ENCODE assay signal across 8 cellular contexts in genomic region chr1:11805454-11806306, GRCh38. TPM values are rescaled to one million over a fixed set of nuclear protein-coding genes. Genes with fewer than 3 reads are reported as not detected.
DNase-seq lines count a peak whose midpoint lies in the region; ATAC-seq and TF ChIP-seq lines count a peak whose summit lies in the region.

Gene CLCN6, plus strand, starts transcription at chr1:11806191. Its CDS starts 72 bp downstream, at chr1:11806263.
Gene MTHFR, minus strand, starts transcription at chr1:11805964. Its CDS starts 2,848 bp downstream, at chr1:11803116.

- peak; percentile 87 for ATAC-seq in GM23338
- peak; percentile 91 for ATAC-seq in activated T-helper 17 cell treated with anti-CD3 and anti-CD28 coated beads, Interleukin-2, amount 50 U/mL, for 72 hours (replicated peaks)
- peak; percentile 77 to 93 (median 86) for ATAC-seq in natural killer cell

- peak within 1 kb of the TSS; percentile 87 for H2AFZ ChIP-seq in GM23338

- H3K36me3 Mint-ChIP-seq in GM23338 (ENCODE audit: low read depth) (peaks cover 40% of the 10 kb centered on the region), natural killer cell (no peaks in the 10 kb centered on the region)
- peaks cover 66% of the 10 kb centered on the region for H3K36me3 Mint-ChIP-seq in activated T-helper 17 cell treated with anti-CD3 and anti-CD28 coated beads, Interleukin-2, amount 50 U/mL, for 72 hours (ENCODE audit: low read depth)

- H3K27me3 Mint-ChIP-seq in GM23338 (ENCODE audit: insufficient read depth, low read depth, poor library complexity) (peaks cover 12% of the 10 kb centered on the region), natural killer cell (ENCODE audit: low read depth in 2 of 2) (no peaks in the 10 kb centered on the region)
- no peaks in the 10 kb centered on the region for H3K27me3 Mint-ChIP-seq in activated T-helper 17 cell treated with anti-CD3 and anti-CD28 coated beads, Interleukin-2, amount 50 U/mL, for 72 hours

- H3K9me3 Mint-ChIP-seq in GM23338 (peaks cover 2% of the 10 kb centered on the region; the same call in 1 of the 3 replicates), natural killer cell (no peaks in the 10 kb centered on the region)
- no peaks in the 10 kb centered on the region for H3K9me3 Mint-ChIP-seq in activated T-helper 17 cell treated with anti-CD3 and anti-CD28 coated beads, Interleukin-2, amount 50 U/mL, for 72 hours

- peaks cover 5% of the 10 kb centered on the region for H3F3A ChIP-seq in DOHH2 (ENCODE audit: control insufficient read depth, insufficient read depth)
- H3F3A ChIP-seq in GM23338 (replicated peaks; ENCODE audit: low read depth) = peaks cover 22% of the 10 kb centered on the region; the same call in 1 of the 2 replicates

- H3K4me3 ChIP-seq in DOHH2 (ENCODE audit: low read length) (peak within 1 kb of the TSS; percentile 97), GM23338 (peak within 1 kb of the TSS; percentile 98), fibroblast of mammary gland (ENCODE audit: control insufficient read depth, low read depth, low read length) (peak within 1 kb of the TSS; percentile 64)

- no peaks in the 10 kb centered on the region for H3K9me3 ChIP-seq in DOHH2 (ENCODE audit: control insufficient read depth, insufficient read depth, low read length)

- intact Hi-C loops in natural killer cell (cut with micrococcal nuclease) = loop anchor here (10.0 kb wide), 1 partner anchor 151 kb away; the partner anchor contains the start of genes FBXO2 and FBXO44

- TF ChIP-seq CTCF in DOHH2 (IDR thresholded peaks at IDR 0.05; ENCODE audit: low read depth, low read length, poor library complexity, severe bottlenecking) (no peak), GM23338 (conservative IDR thresholded peaks at IDR 0.05; ENCODE audit: low read depth in 2 of 2) (no peak), fibroblast of mammary gland (conservative IDR thresholded peaks at IDR 0.05; ENCODE audit: control insufficient read depth, insufficient read depth, low read depth, low read length) (no peak), natural killer cell (IDR thresholded peaks at IDR 0.05) (no peak)

- H3K4me1 ChIP-seq in DOHH2 (ENCODE audit: control insufficient read depth, low read length) = peaks cover 72% of the 10 kb centered on the region
- peaks cover 36% of the 10 kb centered on the region for H3K4me1 ChIP-seq in GM23338 (ENCODE audit: insufficient read depth)

- H3K4me2 ChIP-seq in DOHH2 (ENCODE audit: low read length) (peak within 1 kb of the TSS; percentile 100), GM23338 (peak within 1 kb of the TSS; percentile 100)

- peak within 1 kb of the TSS; percentile 96 for H3K27ac Mint-ChIP-seq in GM23338
- peak within 1 kb of the TSS; percentile 92 for H3K27ac Mint-ChIP-seq in activated T-helper 17 cell treated with anti-CD3 and anti-CD28 coated beads, Interleukin-2, amount 50 U/mL, for 72 hours
- H3K27ac Mint-ChIP-seq in natural killer cell = peak within 1 kb of the TSS; percentile 95 to 97

- H3K27ac ChIP-seq in DOHH2 (ENCODE audit: low read depth, low read length) (peak within 1 kb of the TSS; percentile 82), GM23338 (ENCODE audit: low read depth) (peak within 1 kb of the TSS; percentile 94)

- H4K20me1 ChIP-seq in DOHH2 (ENCODE audit: control insufficient read depth, insufficient read depth, low read depth, low read length) (peaks cover 13% of the 10 kb centered on the region; the same call in 1 of the 2 replicates), GM23338 (replicated peaks; ENCODE audit: insufficient read depth) (peaks cover 14% of the 10 kb centered on the region)

- H3K4me3 Mint-ChIP-seq in GM23338 (peak within 1 kb of the TSS; percentile 92), natural killer cell (peak within 1 kb of the TSS; percentile 99)
- peak within 1 kb of the TSS; percentile 90 for H3K4me3 Mint-ChIP-seq in activated T-helper 17 cell treated with anti-CD3 and anti-CD28 coated beads, Interleukin-2, amount 50 U/mL, for 72 hours

- no peaks in the 10 kb centered on the region for H3K27me3 ChIP-seq in DOHH2 (ENCODE audit: control insufficient read depth, low read length)
- no peaks in the 10 kb centered on the region for H3K27me3 ChIP-seq in GM23338 (ENCODE audit: insufficient read depth)

- H3K36me3 ChIP-seq in DOHH2 (ENCODE audit: control insufficient read depth, low read length) (peaks cover 77% of the 10 kb centered on the region), GM23338 (ENCODE audit: insufficient read depth) (peaks cover 13% of the 10 kb centered on the region)

- H3K4me1 Mint-ChIP-seq in GM23338 (peaks cover 53% of the 10 kb centered on the region), natural killer cell (peaks cover 63 to 68% of the 10 kb centered on the region in 2 donors)
- peaks cover 21% of the 10 kb centered on the region for H3K4me1 Mint-ChIP-seq in activated T-helper 17 cell treated with anti-CD3 and anti-CD28 coated beads, Interleukin-2, amount 50 U/mL, for 72 hours

- no peaks in the 10 kb centered on the region for H3K9me2 ChIP-seq in DOHH2 (replicated peaks; ENCODE audit: control insufficient read depth, low read length)
- H3K9me2 ChIP-seq in GM23338 (ENCODE audit: insufficient read depth) = no peaks in the 10 kb centered on the region

- DNase-seq in GM23338 (ENCODE audit: low spot score) (peak; percentile 99), LHCN-M2 (ENCODE audit: low read depth) (peak; percentile 98), RPMI8226 (peak; percentile 100), fibroblast of mammary gland (ENCODE audit: low read depth) (peak; percentile 98), natural killer cell (peak; percentile 98)
- peak; percentile 98 for DNase-seq in stimulated activated naive CD4-positive, alpha-beta T cell treated with Interleukin-2 at 50 U/mL for 16 hours (lab: John Stamatoyannopoulos, UW)

- H3K79me2 ChIP-seq in DOHH2 (ENCODE audit: control insufficient read depth, low read length) = peaks cover 82% of the 10 kb centered on the region
- peaks cover 55% of the 10 kb centered on the region for H3K79me2 ChIP-seq in GM23338 (replicated peaks; ENCODE audit: insufficient read depth)

TF ChIP-seq in GM23338, 12 proteins besides CTCF, POLR2A, EP300 and RAD21 (continues in another document):
- TF ChIP-seq POLR2AphosphoS5 (IDR thresholded peaks at IDR 0.05; ENCODE audit: low read depth) (peak; percentile 84), REST (IDR thresholded peaks at IDR 0.05; ENCODE audit: unreplicated experiment) (no peak)

RNA-seq across cellular contexts. Expression of gene CLCN6, which starts in this region (rescaled TPM):
- 16.3 and 22.6 TPM in 2 replicates for total RNA-seq in GM23338 (2014; rRNA removed; shearing (Covaris generic))
- 13.0 and 16.0 TPM in 2 replicates for polyA plus RNA-seq in GM23338 (2016; fragmentation: Nextera tagmentation; extraction: Ambion mirVana)
- total RNA-seq in LHCN-M2 (2014; rRNA removed) (5.5 and 10.7 TPM in 2 replicates), natural killer cell (10 to 100 TPM; 21.4 to 28.6 (median 25.6) TPM)
- polyA plus RNA-seq in LHCN-M2 (2012) = 8.0 TPM
- total RNA-seq in activated T-helper 17 cell treated with anti-CD3 and anti-CD28 coated beads, Interleukin-2, amount 50 U/mL, for 72 hours = 10 to 100 TPM; 11.3 to 18.2 TPM

RNA-seq across cellular contexts. Expression of gene MTHFR, which starts in this region (rescaled TPM):
- 21.6 and 26.4 TPM in 2 replicates for total RNA-seq in GM23338 (2014; rRNA removed; shearing (Covaris generic))
- 5.7 and 6.9 TPM in 2 replicates for polyA plus RNA-seq in GM23338 (2016; fragmentation: Nextera tagmentation; extraction: Ambion mirVana)
- total RNA-seq in LHCN-M2 (2014; rRNA removed) (7.8 and 11.7 TPM in 2 replicates), natural killer cell (10 to 100 TPM; 61.8 to 78.4 (median 69.5) TPM)
- 7.7 TPM for polyA plus RNA-seq in LHCN-M2 (2012)
- total RNA-seq in activated T-helper 17 cell treated with anti-CD3 and anti-CD28 coated beads, Interleukin-2, amount 50 U/mL, for 72 hours = 10 to 100 TPM; 13.3 to 16.2 TPM

Comparison
In these comparisons a context has a peak if more than half of its experiments do, and no peak if none do; other contexts are left out.
1. Peak in every context shown above with its lines: DNase-seq, ATAC-seq, H3K4me3 ChIP-seq and H3K27ac ChIP-seq.